In genomic region chr3:13792512-13793347, GRCh38 we compare ENCODE assay signal across 16 cellular contexts.
"Had no signal": no experiment of that assay in that cellular context is flagged by ENCODE, and none has a peak within 500 bp of the region (broad histone marks: within the 10 kb centered on the region; RNA-seq: fewer than 3 reads in every experiment).

No MANE protein-coding gene starts in this region.

- H3K9me3 ChIP-seq: gastrocnemius medialis, left ventricle myocardium inferior, psoas muscle, sigmoid colon, stomach, thoracic aorta had no signal

- DNase-seq: activated CD4-positive, alpha-beta T cell treated with anti-CD3 and anti-CD28 coated beads, Interleukin-2, amount 50 U/mL, for 1 hour; activated naive CD4-positive, alpha-beta T cell treated with Interleukin-2 at 50 U/mL for 16 hours; cerebellar nuclear complex; erythroblast; gastrocnemius medialis; left ventricle myocardium inferior; mesenchymal stem cell; occipital lobe; psoas muscle; sigmoid colon; stimulated activated CD4-positive, alpha-beta T cell treated with anti-CD3 and anti-CD28 coated beads, Interleukin-2, amount 100 ng/mL, for 24 hours; stomach had no signal

- H3K36me3 Mint-ChIP-seq: natural killer cell treated with Interleukin-12 subunit alpha and Interleukin-12 subunit beta and Interleukin-15 and Interleukin-18, amount 100 ng/mL, for 72 hours had no signal

- H3K4me1 ChIP-seq: gastrocnemius medialis, left ventricle myocardium inferior, psoas muscle, sigmoid colon, stomach had no signal

- H3K36me3 ChIP-seq: gastrocnemius medialis, left ventricle myocardium inferior, sigmoid colon, stomach, thoracic aorta had no signal

- H3K4me3 Mint-ChIP-seq: natural killer cell treated with Interleukin-12 subunit alpha and Interleukin-12 subunit beta and Interleukin-15 and Interleukin-18, amount 100 ng/mL, for 72 hours; T-helper 2 cell treated with Interferon-gamma antibody and Interleukin-4, amounts not matched to agents 5 μg/mL and 100 μg/mL, for 36 hours had no signal

- FAIRE-seq: keratinocyte had no signal

- H3K27ac Mint-ChIP-seq: natural killer cell treated with Interleukin-12 subunit alpha and Interleukin-12 subunit beta and Interleukin-15 and Interleukin-18, amount 100 ng/mL, for 72 hours; T-helper 2 cell treated with Interferon-gamma antibody and Interleukin-4, amounts not matched to agents 5 μg/mL and 100 μg/mL, for 36 hours had no signal

- H3K9me3 Mint-ChIP-seq: natural killer cell treated with Interleukin-12 subunit alpha and Interleukin-12 subunit beta and Interleukin-15 and Interleukin-18, amount 100 ng/mL, for 72 hours; T-helper 2 cell treated with Interferon-gamma antibody and Interleukin-4, amounts not matched to agents 5 μg/mL and 100 μg/mL, for 36 hours had no signal

- ATAC-seq: gastrocnemius medialis, psoas muscle had no signal

- H3K4me3 ChIP-seq: gastrocnemius medialis, left ventricle myocardium inferior, psoas muscle, sigmoid colon, stomach, thoracic aorta had no signal

- H3K27ac ChIP-seq: gastrocnemius medialis, left ventricle myocardium inferior, psoas muscle, sigmoid colon, stomach, thoracic aorta had no signal
